In the genomic region with DNA sequence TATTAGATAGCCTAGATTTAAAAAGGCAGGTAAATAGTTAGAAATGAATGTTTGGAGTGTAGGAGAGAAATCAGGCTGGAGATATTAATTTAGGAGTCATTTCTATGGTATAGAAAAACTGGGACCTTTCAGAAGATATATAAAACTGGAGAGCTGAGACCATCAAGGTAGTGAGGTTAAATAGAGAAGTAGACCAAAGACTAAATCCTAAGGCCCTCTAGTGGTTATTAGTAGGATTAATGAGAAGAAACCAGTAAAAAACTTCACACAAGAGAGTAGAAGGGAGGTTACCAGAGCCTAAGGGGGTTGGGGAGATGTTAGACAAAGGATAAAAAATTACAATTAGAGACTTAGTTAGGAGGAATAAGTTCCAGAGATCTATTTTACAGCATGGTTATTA, we compare ENCODE assay signal across 14 cellular contexts.
A peak's percentile ranks its signal among the peaks of the same experiment; 100 is the strongest.
DNase-seq lines count a peak whose midpoint lies in the region; ATAC-seq and TF ChIP-seq lines count a peak whose summit lies in the region.
"Had no signal": no experiment of that assay in that cellular context is flagged by ENCODE, and none has a peak within 500 bp of the region (broad histone marks: within the 10 kb centered on the region; RNA-seq: fewer than 3 reads in every experiment).

No MANE protein-coding gene starts in this region.

- no peak overlapping the region for H3K4me3 ChIP-seq in mammary epithelial cell (replicated peaks in 1 of 3; ENCODE audit: insufficient read depth in 1 of 3, low read depth in 2 of 3, low read length in 3 of 3)
- H3K4me3 ChIP-seq in heart right ventricle: no peak overlapping the region
- H3K4me3 ChIP-seq: transverse colon had no signal

- H3K27me3 ChIP-seq in mammary epithelial cell (ENCODE audit: insufficient read depth, low read length) (no peaks in the 10 kb centered on the region), heart right ventricle (no peaks in the 10 kb centered on the region)
- H3K27me3 ChIP-seq: transverse colon had no signal

- intact Hi-C loops in mammary epithelial cell (cut with micrococcal nuclease): no loop called here
- intact Hi-C loops in heart right ventricle (cut with DNase I): no loop called here

- H3K9me3 ChIP-seq in mammary epithelial cell (replicated peaks; ENCODE audit: insufficient read depth, low read length) (no peaks in the 10 kb centered on the region), heart right ventricle (no peaks in the 10 kb centered on the region)
- H3K9me3 ChIP-seq: transverse colon had no signal

- TF ChIP-seq CTCF in mammary epithelial cell (conservative IDR thresholded peaks at IDR 0.05 in 1 of 2, IDR thresholded peaks at IDR 0.05 in 1 of 2; ENCODE audit: extremely low read depth in 1 of 2, insufficient read depth in 1 of 2, low read depth in 1 of 2, low read length in 2 of 2) (peak; percentile 7 to 31), progenitor cell of endocrine pancreas (IDR thresholded peaks at IDR 0.05; ENCODE audit: unreplicated experiment) (peak; percentile 54), heart right ventricle (IDR thresholded peaks at IDR 0.05) (peak in 2 of 9 donors; percentile 14 to 23)

- no peak overlapping the region for H3K4me2 ChIP-seq in mammary epithelial cell (ENCODE audit: insufficient read depth, low read depth, low read length)
- H3K4me2 ChIP-seq: KMS-11 had no signal

- peak; percentile 1 to 22 for DNase-seq in NCI-H524 (lab: John Stamatoyannopoulos, UW)
- no peak for DNase-seq in NCI-H524 treated with DMSO at 0.1 percent for 48 hours (lab: John Stamatoyannopoulos, UW)
- DNase-seq in MV-4-11 (lab: John Stamatoyannopoulos, UW): peak; percentile 1
- peak; percentile 24 for DNase-seq in mammary epithelial cell
- no peak for DNase-seq in progenitor cell of endocrine pancreas (ENCODE audit: low spot score, unreplicated experiment)
- no peak for DNase-seq in heart right ventricle
- no peak for DNase-seq in middle frontal gyrus (ENCODE audit: extremely low spot score, low spot score)
- DNase-seq: activated CD4-positive, alpha-beta T cell treated with anti-CD3 and anti-CD28 coated beads, Interleukin-2, amount 50 U/mL, for 4 hours; immature natural killer cell; transverse colon had no signal

- H2AFZ ChIP-seq in mammary epithelial cell (ENCODE audit: low read depth, low read length): no peak overlapping the region
- H2AFZ ChIP-seq: parathyroid adenoma had no signal

- H3K36me3 ChIP-seq in mammary epithelial cell (ENCODE audit: insufficient read depth, low read length) (no peaks in the 10 kb centered on the region), heart right ventricle (no peaks in the 10 kb centered on the region)
- H3K36me3 ChIP-seq: transverse colon had no signal

- H3K27ac ChIP-seq in mammary epithelial cell (ENCODE audit: insufficient read depth, low read depth, low read length) (no peak overlapping the region), heart right ventricle (no peak overlapping the region)
- H3K27ac ChIP-seq: KMS-11, parathyroid adenoma, transverse colon had no signal

- peaks cover 23% of the 10 kb centered on the region for H3K9me3 Mint-ChIP-seq in progenitor cell of endocrine pancreas (ENCODE audit: low read depth)

- H4K20me1 ChIP-seq in mammary epithelial cell (ENCODE audit: insufficient read depth, low read length): no peaks in the 10 kb centered on the region

- in situ Hi-C loops in mammary epithelial cell (cut with MboI; ENCODE audit: low sequenced_read_pairs in 2 of 2): no loop called here

- ATAC-seq in heart right ventricle (no peak), HG02678 (IDR thresholded peaks at IDR 0.05; ENCODE audit: unreplicated experiment) (no peak)

- no peaks in the 10 kb centered on the region for H3K36me3 Mint-ChIP-seq in progenitor cell of endocrine pancreas (ENCODE audit: insufficient read depth)
- H3K36me3 Mint-ChIP-seq: activated naive CD4-positive, alpha-beta T cell treated with anti-CD3 and anti-CD28 coated beads, Interleukin-2, amount 50 U/mL, for 24 hours; immature natural killer cell had no signal

- H3K4me1 ChIP-seq in mammary epithelial cell (ENCODE audit: insufficient read depth, low read length) (no peaks in the 10 kb centered on the region), heart right ventricle (no peaks in the 10 kb centered on the region)
- H3K4me1 ChIP-seq: parathyroid adenoma, transverse colon had no signal

- dilution Hi-C loops in mammary epithelial cell (cut with HindIII; ENCODE audit: low sequenced_read_pairs): no loop called here

- H3K79me2 ChIP-seq in mammary epithelial cell (ENCODE audit: insufficient read depth, low read length): no peaks in the 10 kb centered on the region
- H3K79me2 ChIP-seq: parathyroid adenoma had no signal

- H3K4me3 Mint-ChIP-seq in progenitor cell of endocrine pancreas (ENCODE audit: low read depth): no peak overlapping the region
- H3K4me3 Mint-ChIP-seq: activated naive CD4-positive, alpha-beta T cell treated with anti-CD3 and anti-CD28 coated beads, Interleukin-2, amount 50 U/mL, for 24 hours; immature natural killer cell had no signal

- no peak overlapping the region for H3K9ac ChIP-seq in mammary epithelial cell (ENCODE audit: insufficient read depth, low read length)
- H3K9ac ChIP-seq: KMS-11, parathyroid adenoma had no signal

- H3K27ac Mint-ChIP-seq in progenitor cell of endocrine pancreas: no peak overlapping the region
- H3K27ac Mint-ChIP-seq: activated naive CD4-positive, alpha-beta T cell treated with anti-CD3 and anti-CD28 coated beads, Interleukin-2, amount 50 U/mL, for 24 hours; immature natural killer cell had no signal

- no peaks in the 10 kb centered on the region for H3K27me3 Mint-ChIP-seq in progenitor cell of endocrine pancreas
- H3K27me3 Mint-ChIP-seq: activated naive CD4-positive, alpha-beta T cell treated with anti-CD3 and anti-CD28 coated beads, Interleukin-2, amount 50 U/mL, for 24 hours had no signal

- CTCF ChIA-PET in mammary epithelial cell (lab: Charles Lee; ENCODE audit: low non-redundant PET): no interaction called here

- H3K4me1 Mint-ChIP-seq in progenitor cell of endocrine pancreas (ENCODE audit: low read depth): no peaks in the 10 kb centered on the region
- H3K4me1 Mint-ChIP-seq: activated naive CD4-positive, alpha-beta T cell treated with anti-CD3 and anti-CD28 coated beads, Interleukin-2, amount 50 U/mL, for 24 hours; immature natural killer cell had no signal

- no TSS peak for BruUV-seq in mammary epithelial cell (replicated peaks; lab: Mats Ljungman, UMichigan)

Comparison
In these comparisons a context has a peak if more than half of its experiments do, and no peak if none do; other contexts are left out.
1. DNase-seq: peak in NCI-H524 (2 of 2), MV-4-11 (single experiment) and mammary epithelial cell (single experiment); none in NCI-H524 treated with DMSO at 0.1 percent for 48 hours (single experiment), progenitor cell of endocrine pancreas (single experiment), heart right ventricle (0 of 2) and middle frontal gyrus (single experiment).